ENCODE assay signal across 23 cellular contexts in the genomic region with DNA sequence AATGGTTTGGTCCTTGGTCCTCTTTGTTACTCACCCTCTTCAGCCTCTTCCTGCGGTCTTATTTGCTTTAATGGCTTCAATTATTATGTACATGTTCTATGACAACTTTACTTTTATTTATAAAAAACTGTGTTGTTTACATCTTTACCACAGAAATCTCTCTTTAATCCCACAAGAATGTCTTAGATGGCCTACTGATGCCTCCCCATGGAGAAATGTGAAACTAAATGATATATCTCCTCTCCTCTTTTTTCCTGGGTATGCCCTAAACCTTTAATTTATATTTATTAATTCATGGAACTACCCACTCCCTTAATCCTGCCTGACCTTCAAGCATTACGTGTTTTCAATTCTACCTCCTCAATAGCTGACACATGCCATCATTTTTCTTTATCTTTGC.
DNase-seq lines count a peak whose midpoint lies in the region; ATAC-seq, FAIRE-seq and TF ChIP-seq lines count a peak whose summit lies in the region.
"Had no signal": no experiment of that assay in that cellular context is flagged by ENCODE, and none has a peak within 500 bp of the region (broad histone marks: within the 10 kb centered on the region; RNA-seq: fewer than 3 reads in every experiment).

No MANE protein-coding gene starts in this region.

- no peak overlapping the region for H3K14ac ChIP-seq in mesenchymal stem cell (ENCODE audit: low read length in 2 of 2)

- H2BK15ac ChIP-seq in mesenchymal stem cell (ENCODE audit: low read depth, poor library complexity, severe bottlenecking), result no peak overlapping the region

- H3K27me3 ChIP-seq in adipocyte (replicated peaks; ENCODE audit: control insufficient read depth, insufficient read depth, low read length) (no peaks in the 10 kb centered on the region), mesenchymal stem cell (ENCODE audit: control insufficient read depth in 1 of 2, insufficient read depth in 1 of 2, low read length in 2 of 2) (no peaks in the 10 kb centered on the region), WERI-Rb-1 (ENCODE audit: insufficient read depth, low read depth, severe bottlenecking) (no peaks in the 10 kb centered on the region)
- H3K27me3 ChIP-seq: BLaER1, pancreas, thyroid gland had no signal

- H3K23ac ChIP-seq in mesenchymal stem cell (ENCODE audit: low read length in 2 of 2), result no peak overlapping the region

- no peak overlapping the region for H4K91ac ChIP-seq in mesenchymal stem cell (ENCODE audit: low read length)

- H3K4ac ChIP-seq in mesenchymal stem cell (ENCODE audit: low read depth in 1 of 2, low read length in 2 of 2), result no peak overlapping the region

- H2BK12ac ChIP-seq in mesenchymal stem cell (ENCODE audit: low read length in 2 of 2), result no peak overlapping the region

- H2AK5ac ChIP-seq in mesenchymal stem cell (ENCODE audit: low read length, severe bottlenecking), result no peak overlapping the region

- WGBS in mesenchymal stem cell, result 91% methylated on average over 1 of the region's 2 CpGs

- DNase-seq in D721Med (ENCODE audit: insufficient read length, low spot score), result no peak
- peak; percentile 26 for DNase-seq in HCEC 1CT
- DNase-seq in adipocyte (ENCODE audit: low read depth), result peak; percentile 36
- peak; percentile 30 for DNase-seq in mesenchymal stem cell
- no peak for DNase-seq in WERI-Rb-1
- DNase-seq in medulla oblongata (ENCODE audit: extremely low spot score), result no peak
- DNase-seq: ACHN; activated CD4-positive, alpha-beta T cell treated with anti-CD3 and anti-CD28 coated beads for 48 hours; activated gamma-delta T cell; activated T-cell treated with anti-CD3 and anti-CD28 coated beads, Interleukin-2, amount 50 U/mL, for 24 hours; cerebellar nuclear complex; NCI-H1092 treated with DMSO at 0.1 percent for 48 hours; NCI-H187 treated with DMSO at 0.1 percent for 48 hours; NCI-H526 treated with DMSO at 0.1 percent for 48 hours; pancreas; retina; thyroid gland had no signal

- H4K8ac ChIP-seq in mesenchymal stem cell (ENCODE audit: low read length), result no peak overlapping the region

- no peak for FAIRE-seq in D721Med (lab: Jason Lieb, UNC)
- FAIRE-seq: GM12878, HepG2, keratinocyte, pancreas had no signal

- H3K79me1 ChIP-seq in mesenchymal stem cell (replicated peaks; ENCODE audit: low read length, poor library complexity, severe bottlenecking), result no peaks in the 10 kb centered on the region

- no peak overlapping the region for H3K27ac ChIP-seq in mesenchymal stem cell (ENCODE audit: low read length, poor library complexity, severe bottlenecking)
- H3K27ac ChIP-seq in WERI-Rb-1, result no peak overlapping the region
- H3K27ac ChIP-seq: BLaER1, pancreas, skin epidermis, thyroid gland had no signal

- no peak overlapping the region for H3K18ac ChIP-seq in mesenchymal stem cell (ENCODE audit: low read depth in 1 of 2, low read length in 2 of 2)

- no peak overlapping the region for H2BK120ac ChIP-seq in mesenchymal stem cell (ENCODE audit: low read depth, low read length)

- no peak overlapping the region for H2BK5ac ChIP-seq in mesenchymal stem cell (ENCODE audit: low read depth, low read length, poor library complexity, severe bottlenecking)

- no peak for ATAC-seq in HG03135 (IDR thresholded peaks at IDR 0.05; ENCODE audit: unreplicated experiment)
- ATAC-seq: GM12878, HepG2, pancreas had no signal

- H3K9me3 ChIP-seq in adipocyte (ENCODE audit: control insufficient read depth, low read length), result no peaks in the 10 kb centered on the region
- no peaks in the 10 kb centered on the region for H3K9me3 ChIP-seq in mesenchymal stem cell (ENCODE audit: control insufficient read depth, low read length)
- H3K9me3 ChIP-seq in WERI-Rb-1 (ENCODE audit: severe bottlenecking), result no peaks in the 10 kb centered on the region
- H3K9me3 ChIP-seq: BLaER1, pancreas, thyroid gland had no signal

- no peak overlapping the region for H3K4me2 ChIP-seq in mesenchymal stem cell (ENCODE audit: low read length, poor library complexity, severe bottlenecking)
- H3K4me2 ChIP-seq: BLaER1 had no signal

- TF ChIP-seq CTCF in D721Med (IDR thresholded peaks at IDR 0.05; ENCODE audit: insufficient read depth, missing control alignments) (peak; percentile 26), WERI-Rb-1 (IDR thresholded peaks at IDR 0.05; ENCODE audit: low read depth, low read length) (no peak)

- no peak overlapping the region for H3K4me3 ChIP-seq in adipocyte (ENCODE audit: low read length)
- no peak overlapping the region for H3K4me3 ChIP-seq in mesenchymal stem cell (ENCODE audit: insufficient read depth in 1 of 2, low read depth in 1 of 2, low read length in 2 of 2)
- H3K4me3 ChIP-seq in WERI-Rb-1 (ENCODE audit: low read depth, low read length), result no peak overlapping the region
- H3K4me3 ChIP-seq: BLaER1, GM12878, pancreas, skin epidermis, thyroid gland had no signal

- no peaks in the 10 kb centered on the region for H3K36me3 ChIP-seq in adipocyte (ENCODE audit: control insufficient read depth, insufficient read depth, low read length, severe bottlenecking)
- no peaks in the 10 kb centered on the region for H3K36me3 ChIP-seq in mesenchymal stem cell (ENCODE audit: control insufficient read depth in 1 of 2, insufficient read depth in 2 of 2, low read depth in 1 of 2, low read length in 2 of 2)
- no peaks in the 10 kb centered on the region for H3K36me3 ChIP-seq in WERI-Rb-1
- H3K36me3 ChIP-seq: BLaER1, pancreas, thyroid gland had no signal

- H3K4me1 ChIP-seq in adipocyte (ENCODE audit: control insufficient read depth, insufficient read depth, low read length), result no peaks in the 10 kb centered on the region
- no peaks in the 10 kb centered on the region for H3K4me1 ChIP-seq in mesenchymal stem cell (ENCODE audit: control insufficient read depth, insufficient read depth, low read depth, low read length)
- H3K4me1 ChIP-seq: BLaER1, pancreas, thyroid gland had no signal

- H2AFZ ChIP-seq in mesenchymal stem cell (ENCODE audit: low read depth, low read length), result no peak overlapping the region

- no peak overlapping the region for H3K9ac ChIP-seq in adipocyte (ENCODE audit: low read length)
- no peak overlapping the region for H3K9ac ChIP-seq in mesenchymal stem cell (ENCODE audit: low read length)
- H3K9ac ChIP-seq: BLaER1 had no signal

Comparison
In these comparisons a context has a peak if more than half of its experiments do, and no peak if none do; other contexts are left out.
1. DNase-seq: peak in HCEC 1CT (single experiment), adipocyte (single experiment) and mesenchymal stem cell (single experiment); none in D721Med (single experiment), WERI-Rb-1 (single experiment) and medulla oblongata (single experiment).